8 cellular contexts compared by ENCODE assay signal in genomic region chr3:23944007-23944760, GRCh38. TPM values are rescaled to one million over a fixed set of nuclear protein-coding genes. Genes with fewer than 3 reads are reported as not detected.
DNase-seq lines count a peak whose midpoint lies in the region; ATAC-seq and TF ChIP-seq lines count a peak whose summit lies in the region.

No MANE protein-coding gene starts in this region.

- no peak for TF ChIP-seq CTCF in WERI-Rb-1 (IDR thresholded peaks at IDR 0.05; ENCODE audit: low read depth, low read length)

- DNase-seq in NCI-H1092 treated with DMSO at 0.1 percent for 48 hours (lab: John Stamatoyannopoulos, UW) (peak; percentile 28), NCI-H1092 (lab: John Stamatoyannopoulos, UW) (no peak), WERI-Rb-1 (no peak), right cardiac atrium (no peak), activated gamma-delta T cell treated with Interleukin-2 at 50 U/mL for 16 hours (no peak)

- peak overlapping the region; percentile 96 for H3K27ac ChIP-seq in WERI-Rb-1
- H3K27ac ChIP-seq in right cardiac atrium (ENCODE audit: low read length) = no peak overlapping the region

- peaks cover 5% of the 10 kb centered on the region for H3K36me3 Mint-ChIP-seq in stimulated activated memory B cell treated with anti-CD40 and anti-IgM and Interleukin-4, amounts not matched to agents 10 μg/mL and 1 μg/mL and 100 μg/mL, for 72 hours

- peak overlapping the region; percentile 69 for H3K27ac Mint-ChIP-seq in stimulated activated memory B cell treated with anti-CD40 and anti-IgM and Interleukin-4, amounts not matched to agents 10 μg/mL and 1 μg/mL and 100 μg/mL, for 72 hours

- intact Hi-C loops in right cardiac atrium (cut with DNase I) = no loop called here

- no peaks in the 10 kb centered on the region for H3K27me3 Mint-ChIP-seq in stimulated activated memory B cell treated with anti-CD40 and anti-IgM and Interleukin-4, amounts not matched to agents 10 μg/mL and 1 μg/mL and 100 μg/mL, for 72 hours

- H3K36me3 ChIP-seq in WERI-Rb-1 = peaks cover 10% of the 10 kb centered on the region

- peak overlapping the region; percentile 83 for H3K4me3 Mint-ChIP-seq in stimulated activated memory B cell treated with anti-CD40 and anti-IgM and Interleukin-4, amounts not matched to agents 10 μg/mL and 1 μg/mL and 100 μg/mL, for 72 hours

- H3K27me3 ChIP-seq in WERI-Rb-1 (ENCODE audit: insufficient read depth, low read depth, severe bottlenecking) (no peaks in the 10 kb centered on the region), right cardiac atrium (ENCODE audit: control insufficient read depth, insufficient read depth) (no peaks in the 10 kb centered on the region)

- peaks cover 28% of the 10 kb centered on the region for H3K4me1 Mint-ChIP-seq in stimulated activated memory B cell treated with anti-CD40 and anti-IgM and Interleukin-4, amounts not matched to agents 10 μg/mL and 1 μg/mL and 100 μg/mL, for 72 hours

- peak overlapping the region; percentile 84 for H3K4me3 ChIP-seq in WERI-Rb-1 (ENCODE audit: low read depth, low read length)
- H3K4me3 ChIP-seq in right cardiac atrium (ENCODE audit: low read length) = peak overlapping the region; percentile 99

- H3K9me3 ChIP-seq in WERI-Rb-1 (ENCODE audit: severe bottlenecking) = no peaks in the 10 kb centered on the region
- H3K9me3 ChIP-seq in right cardiac atrium (ENCODE audit: control insufficient read depth, low read length) = no peaks in the 10 kb centered on the region

- ATAC-seq in right cardiac atrium (no peak), GM21381 (IDR thresholded peaks at IDR 0.05; ENCODE audit: unreplicated experiment) (no peak), GM19395 (IDR thresholded peaks at IDR 0.05; ENCODE audit: unreplicated experiment) (no peak)
- ATAC-seq in stimulated activated memory B cell treated with anti-CD40 and anti-IgM and Interleukin-4, amounts not matched to agents 10 μg/mL and 1 μg/mL and 100 μg/mL, for 72 hours = no peak

- peaks cover 5% of the 10 kb centered on the region for H3K4me1 ChIP-seq in right cardiac atrium (ENCODE audit: control insufficient read depth, insufficient read depth, low read length)

- WGBS in right cardiac atrium = 10% methylated on average over 13 of the region's 13 CpGs

- no peaks in the 10 kb centered on the region for H3K9me3 Mint-ChIP-seq in stimulated activated memory B cell treated with anti-CD40 and anti-IgM and Interleukin-4, amounts not matched to agents 10 μg/mL and 1 μg/mL and 100 μg/mL, for 72 hours

RNA-seq across cellular contexts. Expression of gene NR1D2, which starts 0.9 kb away (rescaled TPM):
- total RNA-seq in right cardiac atrium = 10 to 100 TPM; 23.9 to 54.7 (median 37.1) TPM
- 11.9 TPM for polyA plus RNA-seq in right cardiac atrium

RNA-seq across cellular contexts. Expression of gene RPL15, which starts 27.3 kb away (rescaled TPM):
- total RNA-seq in right cardiac atrium = 1,000 to 10,000 TPM; 1,027 to 1,202 (median 1,105) TPM
- polyA plus RNA-seq in right cardiac atrium = 1,547 TPM

RNA-seq across cellular contexts. Expression of gene NKIRAS1, which starts 27.4 kb away (rescaled TPM):
- total RNA-seq in right cardiac atrium = 10 to 100 TPM; 17.2 to 19.1 (median 17.6) TPM
- 15.1 TPM for polyA plus RNA-seq in right cardiac atrium
